Comparison of ENCODE assay signal across 8 cellular contexts in the genomic region with DNA sequence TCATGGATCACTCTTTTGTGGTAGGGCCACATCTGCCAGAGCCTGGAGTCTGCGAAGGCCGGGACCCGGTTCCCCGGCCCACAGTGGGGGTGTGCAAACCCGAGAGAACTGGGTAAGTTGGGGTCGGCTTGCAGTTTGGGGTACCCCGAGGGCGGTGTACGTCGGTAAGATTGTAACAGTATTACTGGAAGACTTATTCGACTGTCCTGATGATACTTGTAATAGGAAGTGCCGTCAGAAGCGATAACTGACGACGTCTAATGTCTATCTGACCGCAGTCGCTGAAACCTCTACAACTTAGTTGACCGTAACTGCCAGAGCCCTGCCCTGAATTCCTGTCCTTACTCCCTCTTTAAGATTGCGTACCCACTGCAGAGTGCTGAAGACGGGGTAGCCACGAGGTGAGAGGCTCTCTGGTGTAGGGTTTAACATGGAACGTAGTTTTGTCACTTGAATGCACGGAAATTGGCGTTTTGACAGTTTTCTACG.
DNase-seq lines count a peak whose midpoint lies in the region; ATAC-seq lines count a peak whose summit lies in the region.

No MANE protein-coding gene starts in this region.

- no peaks in the 10 kb centered on the region for H3K9me3 Mint-ChIP-seq in activated naive CD8-positive, alpha-beta T cell treated with anti-CD3 and anti-CD28 coated beads, Interleukin-2, amount 50 U/mL, for 24 hours
- H3K9me3 Mint-ChIP-seq in stimulated activated memory B cell treated with anti-CD40 and anti-IgM and Interleukin-4, amounts not matched to agents 10 μg/mL and 1 μg/mL and 100 μg/mL, for 72 hours = no peaks in the 10 kb centered on the region

- H3K27ac Mint-ChIP-seq in activated naive CD8-positive, alpha-beta T cell treated with anti-CD3 and anti-CD28 coated beads, Interleukin-2, amount 50 U/mL, for 24 hours = peak overlapping the region; percentile 99
- peak overlapping the region; percentile 91 for H3K27ac Mint-ChIP-seq in stimulated activated memory B cell treated with anti-CD40 and anti-IgM and Interleukin-4, amounts not matched to agents 10 μg/mL and 1 μg/mL and 100 μg/mL, for 72 hours

- H3K4me3 Mint-ChIP-seq in activated naive CD8-positive, alpha-beta T cell treated with anti-CD3 and anti-CD28 coated beads, Interleukin-2, amount 50 U/mL, for 24 hours = peak overlapping the region; percentile 95
- H3K4me3 Mint-ChIP-seq in stimulated activated memory B cell treated with anti-CD40 and anti-IgM and Interleukin-4, amounts not matched to agents 10 μg/mL and 1 μg/mL and 100 μg/mL, for 72 hours = peak overlapping the region; percentile 98

- no peaks in the 10 kb centered on the region for H3K27me3 Mint-ChIP-seq in activated naive CD8-positive, alpha-beta T cell treated with anti-CD3 and anti-CD28 coated beads, Interleukin-2, amount 50 U/mL, for 24 hours
- H3K27me3 Mint-ChIP-seq in stimulated activated memory B cell treated with anti-CD40 and anti-IgM and Interleukin-4, amounts not matched to agents 10 μg/mL and 1 μg/mL and 100 μg/mL, for 72 hours = no peaks in the 10 kb centered on the region

- no peaks in the 10 kb centered on the region for H3K9me3 ChIP-seq in iPS-18c (ENCODE audit: control insufficient read depth, insufficient read depth, low read length)

- ATAC-seq in GM18519 (IDR thresholded peaks at IDR 0.05; ENCODE audit: low FRiP score, unreplicated experiment) = peak; percentile 4
- ATAC-seq in HG03432 (IDR thresholded peaks at IDR 0.05; ENCODE audit: unreplicated experiment) = peak; percentile 2
- ATAC-seq in activated naive CD8-positive, alpha-beta T cell treated with anti-CD3 and anti-CD28 coated beads, Interleukin-2, amount 50 U/mL, for 24 hours = no peak
- ATAC-seq in stimulated activated memory B cell treated with anti-CD40 and anti-IgM and Interleukin-4, amounts not matched to agents 10 μg/mL and 1 μg/mL and 100 μg/mL, for 72 hours = peak; percentile 9
- no peak for ATAC-seq in HG03108 (IDR thresholded peaks at IDR 0.05; ENCODE audit: unreplicated experiment)

- DNase-seq in activated naive CD8-positive, alpha-beta T cell treated with anti-CD3 and anti-CD28 coated beads, Interleukin-2, amount 50 U/mL, for 24 hours = no peak
- DNase-seq in NCI-H345 (lab: John Stamatoyannopoulos, UW) (no peak), middle frontal gyrus (ENCODE audit: extremely low spot score, low spot score) (no peak)

- peaks cover 53% of the 10 kb centered on the region for H3K4me1 Mint-ChIP-seq in activated naive CD8-positive, alpha-beta T cell treated with anti-CD3 and anti-CD28 coated beads, Interleukin-2, amount 50 U/mL, for 24 hours
- peaks cover 68% of the 10 kb centered on the region for H3K4me1 Mint-ChIP-seq in stimulated activated memory B cell treated with anti-CD40 and anti-IgM and Interleukin-4, amounts not matched to agents 10 μg/mL and 1 μg/mL and 100 μg/mL, for 72 hours

- H3K4me3 ChIP-seq in iPS-18c (ENCODE audit: insufficient read depth, low read depth, low read length) = peak overlapping the region; percentile 97

- peaks cover 55% of the 10 kb centered on the region for H3K36me3 Mint-ChIP-seq in activated naive CD8-positive, alpha-beta T cell treated with anti-CD3 and anti-CD28 coated beads, Interleukin-2, amount 50 U/mL, for 24 hours (ENCODE audit: low read depth)
- peaks cover 46% of the 10 kb centered on the region for H3K36me3 Mint-ChIP-seq in stimulated activated memory B cell treated with anti-CD40 and anti-IgM and Interleukin-4, amounts not matched to agents 10 μg/mL and 1 μg/mL and 100 μg/mL, for 72 hours

Comparison
In these comparisons a context has a peak if more than half of its experiments do, and no peak if none do; other contexts are left out.
1. ATAC-seq: peak in GM18519 (single experiment), HG03432 (single experiment) and stimulated activated memory B cell treated with anti-CD40 and anti-IgM and Interleukin-4, amounts not matched to agents 10 μg/mL and 1 μg/mL and 100 μg/mL, for 72 hours (single experiment); none in activated naive CD8-positive, alpha-beta T cell treated with anti-CD3 and anti-CD28 coated beads, Interleukin-2, amount 50 U/mL, for 24 hours (single experiment) and HG03108 (single experiment).